8 cellular contexts compared by ENCODE assay signal in genomic region chr5:132500931-132501628, GRCh38. TPM values are rescaled to one million over a fixed set of nuclear protein-coding genes. Genes with fewer than 3 reads are reported as not detected.
DNase-seq lines count a peak whose midpoint lies in the region; ATAC-seq and TF ChIP-seq lines count a peak whose summit lies in the region.

No MANE protein-coding gene starts in this region.

- DNase-seq in AG09319 (ENCODE audit: extremely low read depth, low read depth) (peak; percentile 34), T-cell (peak in 33 of 34 experiments; percentile 51 to 78 (median 70)), ascending aorta (ENCODE audit: low spot score in 2 of 2) (peak in 1 of 2 donors; percentile 70), hippocampal formation (lab: John Stamatoyannopoulos, UW) (peak; percentile 30 to 71)

- H3K27ac ChIP-seq in ascending aorta (peak overlapping the region; percentile 16 to 32), skin epidermis (peak overlapping the region in 13 of 21 experiments; percentile 7 to 100 (median 40))

- H3K9me3 ChIP-seq in ascending aorta: no peaks in the 10 kb centered on the region

- no peaks in the 10 kb centered on the region for H3K9me3 Mint-ChIP-seq in IgD-negative memory B cell
- no peaks in the 10 kb centered on the region for H3K9me3 Mint-ChIP-seq in T-cell

- H3K27me3 Mint-ChIP-seq in IgD-negative memory B cell: no peaks in the 10 kb centered on the region
- H3K27me3 Mint-ChIP-seq in T-cell: peaks cover 0 to 3% of the 10 kb centered on the region in 2 donors

- TF ChIP-seq CTCF in AG09319 (IDR thresholded peaks at IDR 0.05; ENCODE audit: low read depth, low read length) (peak; percentile 71), ascending aorta (IDR thresholded peaks at IDR 0.05) (peak; percentile 78 to 86 (median 79))

- peaks cover 15 to 19% of the 10 kb centered on the region in 2 donors for H3K4me1 ChIP-seq in ascending aorta

- CTCF ChIA-PET in T-cell (lab: Charles Lee): interaction anchor here (0.6 to 5.0 kb wide), 35 partner anchors 8 to 729 kb away, joined by 3 to 72 read pairs (median 4); partner anchors contain the start of genes IRF1 (in 1 of the 2) and SLC22A5 (in 1 of the 2)

- H3K4me3 ChIP-seq in ascending aorta: no peak overlapping the region
- H3K4me3 ChIP-seq in skin epidermis: no peak overlapping the region

- H3K4me1 Mint-ChIP-seq in IgD-negative memory B cell: peaks cover 21% of the 10 kb centered on the region in 3 donors
- H3K4me1 Mint-ChIP-seq in T-cell: peaks cover 30 to 39% (median 37%) of the 10 kb centered on the region in 3 donors

- no peaks in the 10 kb centered on the region for H3K27me3 ChIP-seq in ascending aorta

- H3K36me3 ChIP-seq in ascending aorta: no peaks in the 10 kb centered on the region

- ATAC-seq in GM18502 (IDR thresholded peaks at IDR 0.05; ENCODE audit: poor library complexity, unreplicated experiment) (peak; percentile 40), T-cell (replicated peaks in 1 of 4) (peak; percentile 23 to 45 (median 30)), HG03025 (IDR thresholded peaks at IDR 0.05; ENCODE audit: low FRiP score, unreplicated experiment) (no peak)

- H3K36me3 Mint-ChIP-seq in IgD-negative memory B cell: no peaks in the 10 kb centered on the region
- no peaks in the 10 kb centered on the region for H3K36me3 Mint-ChIP-seq in T-cell

- H3K4me3 Mint-ChIP-seq in IgD-negative memory B cell (peak overlapping the region in 2 of 4 donors; percentile 57 to 83), T-cell (no peak overlapping the region)

- POLR2A ChIA-PET in T-cell (lab: Charles Lee): interaction anchor here (0.7 to 0.8 kb wide), 5 partner anchors 10 to 1611 kb away, joined by 3 to 8 read pairs (median 3); partner anchors contain the start of gene IRF1 (in 2 of the 2)

- H3K27ac Mint-ChIP-seq in IgD-negative memory B cell: peak overlapping the region; percentile 88 to 96 (median 95)
- H3K27ac Mint-ChIP-seq in T-cell: peak overlapping the region; percentile 77 to 99

- intact Hi-C loops in ascending aorta (cut with DNase I): loop anchor here (1.0 to 10.0 kb wide), 2 partner anchors 115 to 316 kb away; no protein-coding TSS in a partner anchor

RNA-seq across cellular contexts. Expression of gene IRF1, which starts 10.5 kb away (rescaled TPM):
- 207 TPM for polyA plus RNA-seq in IgD-negative memory B cell
- 100 to 1,000 TPM; 167 to 859 (median 252) TPM for total RNA-seq in T-cell
- total RNA-seq in ascending aorta: 57.7 TPM

RNA-seq across cellular contexts. Expression of gene IL5, which starts 42.2 kb away (rescaled TPM):
- not detected for polyA plus RNA-seq in IgD-negative memory B cell
- 1 to 10 TPM in 1 of 5 donors, not detected in 4; 1.2 TPM for total RNA-seq in T-cell
- total RNA-seq in ascending aorta: not detected

RNA-seq across cellular contexts. Expression of gene RAD50, which starts 55.7 kb away (rescaled TPM):
- 33.4 TPM for polyA plus RNA-seq in IgD-negative memory B cell
- total RNA-seq in T-cell (10 to 100 TPM; 19.7 to 33.7 (median 28.5) TPM), ascending aorta (29.4 TPM)
